Comparison of ENCODE assay signal across 2 cellular contexts in genomic region chr10:47403401-47404318, GRCh38.
TF ChIP-seq lines count a peak whose summit lies in the region.

No MANE protein-coding gene starts in this region.

TF ChIP-seq in HCT116, 20 proteins besides CTCF, POLR2A, EP300 and RAD21:
- TF ChIP-seq ZFX (IDR thresholded peaks at IDR 0.05) (no peak), TCF7L2 (IDR thresholded peaks at IDR 0.05; ENCODE audit: borderline replicate concordance, extremely low read depth, insufficient read depth, insufficient read length) (no peak), ELF1 (IDR thresholded peaks at IDR 0.05; ENCODE audit: borderline replicate concordance, low read depth) (no peak)

TF ChIP-seq in K562, 482 proteins besides CTCF, POLR2A, EP300 and RAD21:
- no peak for TF ChIP-seq SNAPC5 (CRISPR knock-in tag; IDR thresholded peaks at IDR 0.05)
- 0 out of 2 replicates have a peak, but pooled peaks have one; percentile 1 for TF ChIP-seq FOSL1 (tag; conservative IDR thresholded peaks at IDR 0.05)
